Comparison of ENCODE assay signal across 15 cellular contexts in the genomic region with DNA sequence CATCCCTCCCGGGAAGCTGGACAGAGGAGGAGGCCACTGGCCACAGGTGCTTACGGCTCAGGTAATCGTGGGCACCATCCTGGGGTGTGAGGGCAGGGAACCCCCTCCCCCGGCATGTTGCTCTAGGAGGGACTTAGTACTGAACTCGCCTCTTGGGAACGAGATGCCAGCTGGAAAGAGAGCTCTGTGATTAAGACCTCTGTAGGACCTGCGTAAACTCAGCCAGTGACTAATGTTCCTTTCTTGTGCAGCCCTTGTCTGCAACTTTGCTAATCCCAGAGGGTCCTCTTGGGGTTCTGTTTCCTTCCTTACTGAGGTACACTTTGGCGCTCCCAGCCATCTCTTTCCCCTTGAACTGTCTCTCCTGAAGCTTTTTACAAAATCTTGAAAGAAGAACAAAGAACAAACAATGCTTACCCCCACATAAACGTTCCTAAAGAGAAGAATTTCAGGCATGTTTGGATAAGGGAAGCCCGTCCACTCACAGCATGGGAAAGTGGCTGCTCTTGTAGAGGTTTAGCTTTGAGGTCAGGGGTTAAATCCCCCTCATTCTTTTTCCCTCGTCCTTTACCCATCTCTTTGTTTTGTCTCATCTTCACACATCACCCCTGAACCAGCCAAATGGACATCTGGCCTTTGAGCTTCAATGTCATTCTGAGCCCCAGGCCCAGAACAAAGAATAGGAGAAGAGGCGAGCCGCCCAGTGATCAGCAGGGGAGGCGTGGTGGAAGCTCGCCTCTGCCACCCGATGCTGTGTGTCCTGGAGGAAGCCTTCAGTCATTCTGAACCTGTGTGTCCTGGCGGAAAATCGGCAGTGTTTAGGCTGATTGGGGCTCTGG. TPM values are rescaled to one million over a fixed set of nuclear protein-coding genes. Genes with fewer than 3 reads are reported as not detected.
DNase-seq lines count a peak whose midpoint lies in the region; ATAC-seq, FAIRE-seq and TF ChIP-seq lines count a peak whose summit lies in the region.
"Had no signal": no experiment of that assay in that cellular context is flagged by ENCODE, and none has a peak within 500 bp of the region (broad histone marks: within the 10 kb centered on the region; RNA-seq: fewer than 3 reads in every experiment).

No MANE protein-coding gene starts in this region.

- H3K4me3 ChIP-seq in A549 (no peak overlapping the region), HAP-1 (no peak overlapping the region), left lung (no peak overlapping the region)
- H3K4me3 ChIP-seq: prostate gland had no signal

- intact Hi-C loops in left lung (cut with DNase I), result no loop called here

- H3K36me3 ChIP-seq in HAP-1 (replicated peaks), result peaks cover 5% of the 10 kb centered on the region
- no peaks in the 10 kb centered on the region for H3K36me3 ChIP-seq in left lung
- H3K36me3 ChIP-seq: prostate gland had no signal

- peak overlapping the region in 3 of 5 experiments; percentile 58 to 90 (median 62) for H3K27ac Mint-ChIP-seq in brain

- peaks cover 2% of the 10 kb centered on the region for H3K27me3 Mint-ChIP-seq in brain
- H3K27me3 Mint-ChIP-seq: CD8-positive, alpha-beta memory T cell had no signal

- H3K4me1 ChIP-seq in A549 (peaks cover 22% of the 10 kb centered on the region), HAP-1 (peaks cover 7% of the 10 kb centered on the region; the same call in 1 of the 2 replicates), left lung (peaks cover 6 to 18% of the 10 kb centered on the region in 2 donors)
- H3K4me1 ChIP-seq: prostate gland had no signal

- H3K36me3 Mint-ChIP-seq in brain, result no peaks in the 10 kb centered on the region
- H3K36me3 Mint-ChIP-seq: CD8-positive, alpha-beta memory T cell; immature natural killer cell had no signal

- no peaks in the 10 kb centered on the region for H3K9me3 ChIP-seq in A549
- no peaks in the 10 kb centered on the region for H3K9me3 ChIP-seq in HAP-1
- no peaks in the 10 kb centered on the region for H3K9me3 ChIP-seq in left lung
- H3K9me3 ChIP-seq: prostate gland had no signal

- TF ChIP-seq CTCF in A549 (IDR thresholded peaks at IDR 0.05), result no peak
- no peak for TF ChIP-seq CTCF in brain (conservative IDR thresholded peaks at IDR 0.05)
- TF ChIP-seq CTCF in left lung (IDR thresholded peaks at IDR 0.05), result no peak

- DNase-seq in A549 (ENCODE audit: low read depth in 1 of 2, low spot score in 1 of 2) (peak in 1 of 2 experiments; percentile 36), HAP-1 (ENCODE audit: low spot score in 2 of 2) (peak; percentile 16 to 17), left lung (peak in 1 of 2 donors; percentile 53), NCI-H1436 treated with DMSO at 0.1 percent for 48 hours (lab: John Stamatoyannopoulos, UW) (no peak), 8988T (no peak), left lobe of liver (ENCODE audit: low spot score) (no peak)
- DNase-seq: immature natural killer cell, MM.1S, NCI-H774, SW 1271 had no signal

- H3K27ac ChIP-seq in A549 (peak overlapping the region; percentile 50 to 81; a peak in 5 of 6 replicates), left lung (no peak overlapping the region)
- H3K27ac ChIP-seq: prostate gland had no signal

- no peak for FAIRE-seq in A549 (lab: Jason Lieb, UNC)
- FAIRE-seq: colon had no signal

- H3K4me3 Mint-ChIP-seq in brain, result peak overlapping the region in 1 of 5 experiments; percentile 9
- H3K4me3 Mint-ChIP-seq: CD8-positive, alpha-beta memory T cell; immature natural killer cell had no signal

- TF ChIP-seq EP300 in A549 (IDR thresholded peaks at IDR 0.05), result no peak

- in situ Hi-C loops in HAP-1 (cut with MboI; ENCODE audit: low sequenced_read_pairs), result no loop called here

- POLR2A ChIA-PET in A549 (lab: Yijun Ruan, JAX), result no interaction called here

- no peak for TF ChIP-seq RAD21 in A549 (conservative IDR thresholded peaks at IDR 0.05 in 1 of 2, IDR thresholded peaks at IDR 0.05 in 1 of 2)

- CTCF ChIA-PET in A549 (lab: Yijun Ruan, JAX), result interaction anchor here (0.6 to 1.5 kb wide), 5 partner anchors 19 to 393 kb away, joined by 3 to 5 read pairs (median 3); partner anchors contain the start of gene CITED4

- peak overlapping the region; percentile 63 for H3K4me2 ChIP-seq in A549

- H3K9me3 Mint-ChIP-seq in brain, result peaks cover 0 to 4% (median 0%) of the 10 kb centered on the region in 5 experiments
- H3K9me3 Mint-ChIP-seq: CD8-positive, alpha-beta memory T cell; immature natural killer cell had no signal

- 44% methylated on average over 12 of the region's 18 CpGs for WGBS in A549 (ENCODE audit: missing lambda C conversion rate)

- H3K27me3 ChIP-seq in HAP-1 (ENCODE audit: low read depth) (no peaks in the 10 kb centered on the region), left lung (no peaks in the 10 kb centered on the region)

- no peak for TF ChIP-seq POLR2A in A549 (IDR thresholded peaks at IDR 0.05; ENCODE audit: low read length)

- peaks cover 20% of the 10 kb centered on the region for H3K4me1 Mint-ChIP-seq in brain

- peak; percentile 37 to 71; a peak in 3 of 6 replicates for ATAC-seq in A549
- ATAC-seq in left lung, result peak; percentile 68
- no peak for ATAC-seq in GM18858 (IDR thresholded peaks at IDR 0.05; ENCODE audit: unreplicated experiment)
- no peak for ATAC-seq in left lobe of liver

TF ChIP-seq in A549, 52 proteins besides CTCF, POLR2A, EP300 and RAD21:
- TF ChIP-seq MAX (IDR thresholded peaks at IDR 0.05) (no peak), HDAC2 (IDR thresholded peaks at IDR 0.05) (no peak), KDM1A (IDR thresholded peaks at IDR 0.05; ENCODE audit: low read depth) (no peak), CHD2 (IDR thresholded peaks at IDR 0.05; ENCODE audit: low read length, partially characterized antibody) (no peak), FOSL2 (IDR thresholded peaks at IDR 0.05) (no peak), FOSL2 (CRISPR knock-in tag; IDR thresholded peaks at IDR 0.05) (no peak), MAFK (IDR thresholded peaks at IDR 0.05; ENCODE audit: partially characterized antibody) (no peak), BHLHE40 (IDR thresholded peaks at IDR 0.05; ENCODE audit: low read depth, low read length) (no peak), HMGXB4 (CRISPR knock-in tag; IDR thresholded peaks at IDR 0.05; ENCODE audit: borderline replicate concordance) (no peak), ESRRA (IDR thresholded peaks at IDR 0.05; ENCODE audit: borderline replicate concordance, low read length) (no peak), HOXB13 (CRISPR knock-in tag; IDR thresholded peaks at IDR 0.05; ENCODE audit: low read depth) (no peak), CBX8 (IDR thresholded peaks at IDR 0.05) (no peak), BCL3 (IDR thresholded peaks at IDR 0.05) (no peak), JUNB (IDR thresholded peaks at IDR 0.05) (no peak)

RNA-seq across cellular contexts. Expression of gene CITED4, which starts 37.4 kb away (rescaled TPM):
- polyA plus RNA-seq in A549 (2011; rRNA removed), result 5.8 and 7.1 TPM in 2 replicates
- 33.9 and 64.1 TPM in 2 replicates for polyA plus RNA-seq in A549 (2012; cell fraction: cytosol; rRNA removed)
- 40.5 and 61.4 TPM in 2 replicates for polyA plus RNA-seq in A549 (2012; cell fraction: nucleus; rRNA removed)
- polyA plus RNA-seq in A549 (2017; fragmentation: RNase III; extraction: RNeasy Plus Mini Kit Qiagen cat#74134 plus additional on column Dnase treatment), result 23.7 to 33.5 TPM (median 32.2 TPM) in 3 replicates
- 4.2 and 9.2 TPM in 2 replicates for polyA minus RNA-seq in A549 (2011; rRNA and poly(A)+ RNA removed)
- polyA plus RNA-seq in brain (ENCODE audit: insufficient read depth, low read depth, low replicate concordance), result 16.3 TPM
- total RNA-seq in left lung, result 1 to 10 TPM; 6.8 to 6.9 TPM
- total RNA-seq in left lobe of liver, result 29.9 TPM

RNA-seq across cellular contexts. Expression of gene KCNQ4, which starts 41.2 kb away (rescaled TPM):
- 0.08 and 0.09 TPM in 2 replicates for polyA plus RNA-seq in A549 (2011; rRNA removed)
- polyA plus RNA-seq in A549 (2012; cell fraction: cytosol; rRNA removed), result 0.17 and 0.30 TPM in 2 replicates
- polyA plus RNA-seq in A549 (2012; cell fraction: nucleus; rRNA removed), result 0.95 and 1.7 TPM in 2 replicates
- polyA plus RNA-seq in A549 (2017; fragmentation: RNase III; extraction: RNeasy Plus Mini Kit Qiagen cat#74134 plus additional on column Dnase treatment), result 0.17 to 0.24 TPM (median 0.22 TPM) in 3 replicates
- 0.17 and 0.24 TPM in 2 replicates for polyA minus RNA-seq in A549 (2011; rRNA and poly(A)+ RNA removed)
- polyA plus RNA-seq in brain (ENCODE audit: insufficient read depth, low read depth, low replicate concordance), result 1.8 TPM
- 1 to 10 TPM in 1 of 2 donors, under 1 TPM in 1; 0.92 to 1.2 TPM for total RNA-seq in left lung
- 0.20 TPM for total RNA-seq in left lobe of liver
- polyA plus RNA-seq: CD8-positive, alpha-beta memory T cell; immature natural killer cell had no signal

Comparison
In these comparisons a context has a peak if more than half of its experiments do, and no peak if none do; other contexts are left out.
1. ATAC-seq: peak in A549 (2 of 2) and left lung (single experiment); none in GM18858 (single experiment) and left lobe of liver (single experiment).
2. DNase-seq: peak in HAP-1 (2 of 2); none in NCI-H1436 treated with DMSO at 0.1 percent for 48 hours (single experiment), 8988T (single experiment) and left lobe of liver (single experiment).
3. H3K27ac ChIP-seq: peak in A549 (2 of 2); none in left lung (0 of 2).